12 cellular contexts compared by ENCODE assay signal in genomic region chr11:1868636-1869291, GRCh38. TPM values are rescaled to one million over a fixed set of nuclear protein-coding genes. Genes with fewer than 3 reads are reported as not detected.
DNase-seq lines count a peak whose midpoint lies in the region; ATAC-seq and TF ChIP-seq lines count a peak whose summit lies in the region.
"Had no signal": no experiment of that assay in that cellular context is flagged by ENCODE, and none has a peak within 500 bp of the region (broad histone marks: within the 10 kb centered on the region; RNA-seq: fewer than 3 reads in every experiment).

No MANE protein-coding gene starts in this region.

- TF ChIP-seq CTCF in heart right ventricle (IDR thresholded peaks at IDR 0.05): no peak
- no peak for TF ChIP-seq CTCF in ovary (IDR thresholded peaks at IDR 0.05)
- no peak for TF ChIP-seq CTCF in GM23338 (conservative IDR thresholded peaks at IDR 0.05; ENCODE audit: low read depth in 2 of 2)

- TF ChIP-seq POLR2A in ovary (IDR thresholded peaks at IDR 0.05): no peak

- H3K79me2 ChIP-seq in GM23338 (replicated peaks; ENCODE audit: insufficient read depth): no peaks in the 10 kb centered on the region

- no peak overlapping the region for H2AFZ ChIP-seq in GM23338

- no peak for TF ChIP-seq EP300 in ovary (IDR thresholded peaks at IDR 0.05)

- H3K27me3 Mint-ChIP-seq in stimulated activated naive CD8-positive, alpha-beta T cell treated with anti-CD3 and anti-CD28 coated beads, Interleukin-15, Interleukin-2, amounts not matched to agents 100 ng/mL and 50 ng/mL, for 24 hours: no peaks in the 10 kb centered on the region
- H3K27me3 Mint-ChIP-seq in GM23338 (ENCODE audit: insufficient read depth, low read depth, poor library complexity): peaks cover 8% of the 10 kb centered on the region

- peak overlapping the region in 9 of 10 donors; percentile 29 to 59 (median 55) for H3K4me3 ChIP-seq in heart right ventricle
- H3K4me3 ChIP-seq in ovary: peak overlapping the region; percentile 11
- H3K4me3 ChIP-seq in GM23338: no peak overlapping the region

- H3K36me3 ChIP-seq in heart right ventricle (peaks cover 0 to 4% (median 0%) of the 10 kb centered on the region in 9 donors), ovary (no peaks in the 10 kb centered on the region), GM23338 (ENCODE audit: insufficient read depth) (no peaks in the 10 kb centered on the region)

- H3F3A ChIP-seq in GM23338 (replicated peaks; ENCODE audit: low read depth): no peaks in the 10 kb centered on the region

- no peak overlapping the region for H3K4me3 Mint-ChIP-seq in stimulated activated naive CD8-positive, alpha-beta T cell treated with anti-CD3 and anti-CD28 coated beads, Interleukin-15, Interleukin-2, amounts not matched to agents 100 ng/mL and 50 ng/mL, for 24 hours
- H3K4me3 Mint-ChIP-seq in GM23338: no peak overlapping the region

- intact Hi-C loops in heart right ventricle (cut with DNase I) (no loop called here), ovary (cut with DNase I) (no loop called here)

- 72 to 77% methylated on average over 25 of the region's 25 CpGs for WGBS in heart right ventricle, 2 donors
- 62 to 65% (median 63%) methylated on average over 13 to 25 of the region's 25 CpGs for WGBS in ovary, 3 donors

- H3K27me3 ChIP-seq in heart right ventricle: peaks cover 0 to 12% (median 5%) of the 10 kb centered on the region in 7 donors
- no peaks in the 10 kb centered on the region for H3K27me3 ChIP-seq in ovary
- no peaks in the 10 kb centered on the region for H3K27me3 ChIP-seq in GM23338 (ENCODE audit: insufficient read depth)

- H3K9me3 Mint-ChIP-seq in stimulated activated naive CD8-positive, alpha-beta T cell treated with anti-CD3 and anti-CD28 coated beads, Interleukin-15, Interleukin-2, amounts not matched to agents 100 ng/mL and 50 ng/mL, for 24 hours: no peaks in the 10 kb centered on the region
- no peaks in the 10 kb centered on the region for H3K9me3 Mint-ChIP-seq in GM23338

- H3K4me1 ChIP-seq in heart right ventricle (peaks cover 7 to 67% (median 24%) of the 10 kb centered on the region in 9 donors), ovary (ENCODE audit: insufficient read depth) (peaks cover 13% of the 10 kb centered on the region), GM23338 (ENCODE audit: insufficient read depth) (no peaks in the 10 kb centered on the region)

- no peak overlapping the region for H3K4me2 ChIP-seq in GM23338

- peak overlapping the region; percentile 52 to 90 (median 74) for H3K27ac ChIP-seq in heart right ventricle
- H3K27ac ChIP-seq in ovary: no peak overlapping the region
- H3K27ac ChIP-seq in GM23338 (ENCODE audit: low read depth): no peak overlapping the region

- no peaks in the 10 kb centered on the region for H3K9me2 ChIP-seq in GM23338 (ENCODE audit: insufficient read depth)

- H3K4me1 Mint-ChIP-seq in stimulated activated naive CD8-positive, alpha-beta T cell treated with anti-CD3 and anti-CD28 coated beads, Interleukin-15, Interleukin-2, amounts not matched to agents 100 ng/mL and 50 ng/mL, for 24 hours (ENCODE audit: low read depth): peaks cover 48% of the 10 kb centered on the region
- peaks cover 2% of the 10 kb centered on the region; the same call in 1 of the 3 replicates for H3K4me1 Mint-ChIP-seq in GM23338

- DNase-seq in stimulated activated naive CD8-positive, alpha-beta T cell treated with anti-CD3 and anti-CD28 coated beads, Interleukin-15, Interleukin-2, amounts not matched to agents 100 U/mL and 50 U/mL, for 24 hours: no peak
- DNase-seq in heart right ventricle (peak in 1 of 2 donors; percentile 61), ovary (no peak), NCI-H2107 (lab: John Stamatoyannopoulos, UW) (no peak), A172 (ENCODE audit: low spot score) (no peak), GM23338 (ENCODE audit: low spot score) (no peak)
- DNase-seq: midbrain; NCI-H1092 treated with DMSO at 0.1 percent for 48 hours; stimulated activated naive CD4-positive, alpha-beta T cell treated with Interleukin-2 at 50 U/mL for 16 hours had no signal

- ATAC-seq in stimulated activated naive CD8-positive, alpha-beta T cell treated with anti-CD3 and anti-CD28 coated beads, Interleukin-15, Interleukin-2, amounts not matched to agents 100 U/mL and 50 U/mL, for 24 hours: no peak
- peak in 4 of 8 donors; percentile 6 to 29 (median 10) for ATAC-seq in heart right ventricle
- no peak for ATAC-seq in HG02852 (IDR thresholded peaks at IDR 0.05; ENCODE audit: unreplicated experiment)
- no peak for ATAC-seq in GM23338
- ATAC-seq: SK-N-SH treated with all-trans-retinoic acid at 6 μM for 48 hours had no signal

- H3K36me3 Mint-ChIP-seq in stimulated activated naive CD8-positive, alpha-beta T cell treated with anti-CD3 and anti-CD28 coated beads, Interleukin-15, Interleukin-2, amounts not matched to agents 100 ng/mL and 50 ng/mL, for 24 hours (ENCODE audit: low read depth): no peaks in the 10 kb centered on the region
- H3K36me3 Mint-ChIP-seq in GM23338 (ENCODE audit: low read depth): no peaks in the 10 kb centered on the region

- no peaks in the 10 kb centered on the region for H3K9me3 ChIP-seq in heart right ventricle
- no peaks in the 10 kb centered on the region for H3K9me3 ChIP-seq in ovary

- peak overlapping the region; percentile 8 for H3K27ac Mint-ChIP-seq in stimulated activated naive CD8-positive, alpha-beta T cell treated with anti-CD3 and anti-CD28 coated beads, Interleukin-15, Interleukin-2, amounts not matched to agents 100 ng/mL and 50 ng/mL, for 24 hours
- H3K27ac Mint-ChIP-seq in GM23338: no peak overlapping the region

- H4K20me1 ChIP-seq in GM23338 (replicated peaks; ENCODE audit: insufficient read depth): no peaks in the 10 kb centered on the region

TF ChIP-seq in GM23338, 12 proteins besides CTCF, POLR2A, EP300 and RAD21 (continues in another document):
- TF ChIP-seq CREB1 (CRISPR knock-in tag; IDR thresholded peaks at IDR 0.05; ENCODE audit: low read depth): no peak
- no peak for TF ChIP-seq ZNF114 (CRISPR knock-in tag; IDR thresholded peaks at IDR 0.05)
- TF ChIP-seq POLR2AphosphoS5 (IDR thresholded peaks at IDR 0.05; ENCODE audit: low read depth): no peak
- no peak for TF ChIP-seq NANOG (IDR thresholded peaks at IDR 0.05; ENCODE audit: borderline replicate concordance)

RNA-seq across cellular contexts. Expression of gene LSP1, which starts 15.9 kb away (rescaled TPM):
- total RNA-seq in heart right ventricle (10 to 100 TPM; 16.0 to 57.2 (median 20.8) TPM), ovary (10 to 100 TPM in 3 of 7 donors, 1 to 10 TPM in 4; 3.5 to 14.8 (median 9.0) TPM)
- polyA plus RNA-seq in heart right ventricle (10 to 100 TPM; 21.3 to 21.5 TPM), ovary (10 to 100 TPM in 1 of 2 donors, 1 to 10 TPM in 1; 6.0 to 22.0 TPM), GM23338 (2016; fragmentation: Nextera tagmentation; extraction: Ambion mirVana) (0.84 and 0.96 TPM in 2 replicates)
- 2.2 and 71.7 TPM in 2 replicates for total RNA-seq in A172 (2014; rRNA removed; shearing (Covaris generic))
- total RNA-seq in GM23338 (2014; rRNA removed; shearing (Covaris generic)): not detected in 2 replicates

RNA-seq across cellular contexts. Expression of gene PRR33, which starts 22.9 kb away (rescaled TPM):
- 1 to 10 TPM; 2.3 to 4.9 (median 3.5) TPM for total RNA-seq in heart right ventricle
- polyA plus RNA-seq in heart right ventricle: 1 to 10 TPM in 1 of 2 donors, under 1 TPM in 1; 0.09 to 6.5 TPM
- not detected for total RNA-seq in ovary
- polyA plus RNA-seq in ovary: under 1 TPM in 1 of 2 donors, not detected in 1; 0.01 TPM
- not detected in 2 replicates for total RNA-seq in A172 (2014; rRNA removed; shearing (Covaris generic))
- 0.04 TPM in 1 of 2 replicates, not detected in the other for total RNA-seq in GM23338 (2014; rRNA removed; shearing (Covaris generic))
- not detected in 2 replicates for polyA plus RNA-seq in GM23338 (2016; fragmentation: Nextera tagmentation; extraction: Ambion mirVana)

RNA-seq across cellular contexts. Expression of gene TNNI2, which starts 30.0 kb away (rescaled TPM):
- total RNA-seq in heart right ventricle (under 1 TPM in 3 of 10 donors, not detected in 7; 0.36 to 0.55 (median 0.46) TPM), ovary (1 to 10 TPM in 1 of 7 donors, under 1 TPM in 2, not detected in 4; 0.61 to 1.2 (median 0.70) TPM)
- polyA plus RNA-seq in heart right ventricle (1 to 10 TPM in 1 of 2 donors, under 1 TPM in 1; 0.71 to 1.2 TPM), ovary (under 1 TPM in 1 of 2 donors, not detected in 1; 0.41 TPM), GM23338 (2016; fragmentation: Nextera tagmentation; extraction: Ambion mirVana) (not detected in 2 replicates)
- not detected in 2 replicates for total RNA-seq in A172 (2014; rRNA removed; shearing (Covaris generic))
- not detected in 2 replicates for total RNA-seq in GM23338 (2014; rRNA removed; shearing (Covaris generic))

RNA-seq across cellular contexts. Expression of gene SYT8, which starts 34.0 kb away (rescaled TPM):
- total RNA-seq in heart right ventricle: not detected
- not detected for polyA plus RNA-seq in heart right ventricle
- total RNA-seq in ovary: 1 to 10 TPM in 1 of 7 donors, under 1 TPM in 1, not detected in 5; 0.24 to 2.4 TPM
- not detected for polyA plus RNA-seq in ovary
- total RNA-seq in A172 (2014; rRNA removed; shearing (Covaris generic)): 2.1 TPM in 1 of 2 replicates, not detected in the other
- total RNA-seq in GM23338 (2014; rRNA removed; shearing (Covaris generic)): not detected in 2 replicates
- not detected in 2 replicates for polyA plus RNA-seq in GM23338 (2016; fragmentation: Nextera tagmentation; extraction: Ambion mirVana)

RNA-seq across cellular contexts. Expression of gene TNNT3, which starts 50.7 kb away (rescaled TPM):
- total RNA-seq in heart right ventricle: 10 to 100 TPM; 12.5 to 49.9 (median 39.9) TPM
- polyA plus RNA-seq in heart right ventricle: 10 to 100 TPM; 45.7 to 48.5 TPM
- 1 to 10 TPM in 4 of 7 donors, not detected in 3; 1.4 to 5.7 (median 2.0) TPM for total RNA-seq in ovary
- 1 to 10 TPM in 1 of 2 donors, under 1 TPM in 1; 0.22 to 9.0 TPM for polyA plus RNA-seq in ovary
- 0.46 TPM in 1 of 2 replicates, not detected in the other for total RNA-seq in A172 (2014; rRNA removed; shearing (Covaris generic))
- total RNA-seq in GM23338 (2014; rRNA removed; shearing (Covaris generic)): not detected in 2 replicates
- polyA plus RNA-seq in GM23338 (2016; fragmentation: Nextera tagmentation; extraction: Ambion mirVana): not detected in 2 replicates

Comparison
In these comparisons a context has a peak if more than half of its experiments do, and no peak if none do; other contexts are left out.
1. H3K27ac ChIP-seq: peak in heart right ventricle (10 of 10); none in ovary (0 of 2) and GM23338 (single experiment).